In genomic region chr17:49969134-49969759, GRCh38 we compare ENCODE assay signal across 8 cellular contexts. TPM values are rescaled to one million over a fixed set of nuclear protein-coding genes. Genes with fewer than 3 reads are reported as not detected.
DNase-seq lines count a peak whose midpoint lies in the region; ATAC-seq and TF ChIP-seq lines count a peak whose summit lies in the region.

DLX4 (plus strand) TSS chr17:49969190; CDS start chr17:49969469, 279 bp downstream.

- 3% methylated on average over 39 of the region's 45 CpGs for WGBS in smooth muscle cell (ENCODE audit: low lambda C conversion rate)

- H3K9me3 ChIP-seq in WERI-Rb-1 (ENCODE audit: severe bottlenecking) (no peaks in the 10 kb centered on the region), smooth muscle cell (replicated peaks; ENCODE audit: low read depth) (no peaks in the 10 kb centered on the region)

- peak within 1 kb of the TSS; percentile 78 for H3K4me3 ChIP-seq in WERI-Rb-1 (ENCODE audit: low read depth, low read length)
- H3K4me3 ChIP-seq in smooth muscle cell, result peak within 1 kb of the TSS; percentile 49

- no peaks in the 10 kb centered on the region for H4K20me1 ChIP-seq in smooth muscle cell (ENCODE audit: low read depth)

- H3K79me2 ChIP-seq in smooth muscle cell (ENCODE audit: low read depth), result no peaks in the 10 kb centered on the region

- H3K27me3 ChIP-seq in WERI-Rb-1 (ENCODE audit: insufficient read depth, low read depth, severe bottlenecking) (no peaks in the 10 kb centered on the region), smooth muscle cell (ENCODE audit: low read depth) (peaks cover 99% of the 10 kb centered on the region)

- peak within 1 kb of the TSS; percentile 87 for H3K4me2 ChIP-seq in smooth muscle cell

- H3K36me3 ChIP-seq in WERI-Rb-1, result no peaks in the 10 kb centered on the region
- no peaks in the 10 kb centered on the region for H3K36me3 ChIP-seq in smooth muscle cell (ENCODE audit: low read depth)

- ATAC-seq in GM21515 (IDR thresholded peaks at IDR 0.05; ENCODE audit: unreplicated experiment) (no peak), GM19324 (IDR thresholded peaks at IDR 0.05; ENCODE audit: low FRiP score, unreplicated experiment) (no peak)

- peak within 1 kb of the TSS; percentile 68 for H3K27ac ChIP-seq in WERI-Rb-1
- H3K27ac ChIP-seq in smooth muscle cell (ENCODE audit: low read depth), result no peak within 1 kb of the TSS

- peak; percentile 31 for DNase-seq in stimulated activated CD4-positive, alpha-beta T cell treated with anti-CD3 and anti-CD28 coated beads, Interleukin-2, amount 100 ng/mL, for 24 hours
- DNase-seq in stimulated activated CD4-positive, alpha-beta T cell treated with anti-CD3 and anti-CD28 coated beads, Interleukin-1b, Interleukin-23, amount 100 ng/mL, for 48 hours, result no peak
- DNase-seq in WERI-Rb-1, result no peak
- DNase-seq in germinal center (ENCODE audit: low spot score), result peak; percentile 52
- no peak for DNase-seq in smooth muscle cell (lab: John Stamatoyannopoulos, UW; ENCODE audit: unreplicated experiment)
- no peak for DNase-seq in NCI-H1694 treated with DMSO at 0.1 percent for 48 hours (lab: John Stamatoyannopoulos, UW)

- peaks cover 36% of the 10 kb centered on the region for H3K4me1 ChIP-seq in smooth muscle cell (ENCODE audit: low read depth)

- no peak within 1 kb of the TSS for H2AFZ ChIP-seq in smooth muscle cell (ENCODE audit: low read depth)

- peak within 1 kb of the TSS; percentile 55 for H3K9ac ChIP-seq in smooth muscle cell (ENCODE audit: low read depth)

- no peak for TF ChIP-seq CTCF in WERI-Rb-1 (IDR thresholded peaks at IDR 0.05; ENCODE audit: low read depth, low read length)
- TF ChIP-seq CTCF in smooth muscle cell (IDR thresholded peaks at IDR 0.05; ENCODE audit: borderline replicate concordance, insufficient read depth, poor library complexity, severe bottlenecking), result no peak

- no peaks in the 10 kb centered on the region for H3F3A ChIP-seq in smooth muscle cell (ENCODE audit: low read depth)

RNA-seq across cellular contexts. Expression of gene DLX4, which starts in this region (rescaled TPM):
- not detected in 2 replicates for total RNA-seq in smooth muscle cell
- polyA plus RNA-seq in smooth muscle cell, result 0.19 and 0.51 TPM in 2 replicates

Comparison
In these comparisons a context has a peak if more than half of its experiments do, and no peak if none do; other contexts are left out.
1. DNase-seq: peak in stimulated activated CD4-positive, alpha-beta T cell treated with anti-CD3 and anti-CD28 coated beads, Interleukin-2, amount 100 ng/mL, for 24 hours (2 of 2) and germinal center (single experiment); none in stimulated activated CD4-positive, alpha-beta T cell treated with anti-CD3 and anti-CD28 coated beads, Interleukin-1b, Interleukin-23, amount 100 ng/mL, for 48 hours (single experiment), WERI-Rb-1 (single experiment), smooth muscle cell (single experiment) and NCI-H1694 treated with DMSO at 0.1 percent for 48 hours (single experiment).